35 cellular contexts compared by ENCODE assay signal in the genomic region with DNA sequence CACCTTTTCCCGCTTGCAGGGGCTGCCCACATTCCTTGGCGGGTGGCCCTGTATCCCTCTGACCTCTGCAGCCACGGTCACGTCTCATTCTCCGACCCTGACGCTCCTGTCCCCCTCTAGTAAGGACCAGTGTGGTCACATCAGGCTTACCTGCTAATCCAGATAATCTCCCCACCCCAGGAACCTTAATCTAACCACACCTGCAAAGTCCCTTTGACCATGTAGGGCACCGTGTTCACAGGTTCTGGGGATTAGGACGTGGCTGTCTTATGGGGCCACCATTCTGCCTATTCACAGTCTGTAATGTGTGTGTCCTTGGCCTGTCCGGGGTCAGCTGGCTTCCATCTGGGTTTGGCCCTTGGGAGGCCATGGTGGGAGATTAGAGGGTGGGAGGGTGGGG.
"Had no signal": no experiment of that assay in that cellular context is flagged by ENCODE, and none has a peak within 500 bp of the region (broad histone marks: within the 10 kb centered on the region; RNA-seq: fewer than 3 reads in every experiment).

No MANE protein-coding gene starts in this region.

- H3K4me3 ChIP-seq: MG63 had no signal

- H3K9me3 ChIP-seq: MG63 had no signal

- DNase-seq: MG63, MM.1S, MV-4-11, NCI-H1048, NCI-H1092, NCI-H1092 treated with DMSO at 0.1 percent for 48 hours, NCI-H1105, NCI-H1105 treated with DMSO at 0.1 percent for 48 hours, NCI-H1417, NCI-H1417 treated with DMSO at 0.1 percent for 48 hours, NCI-H1436, NCI-H1436 treated with DMSO at 0.1 percent for 48 hours, NCI-H146, NCI-H1694, NCI-H1694 treated with DMSO at 0.1 percent for 48 hours, NCI-H187, NCI-H187 treated with DMSO at 0.1 percent for 48 hours, NCI-H1930, NCI-H2029, NCI-H2029 treated with DMSO at 0.1 percent for 48 hours, NCI-H2081, NCI-H2081 treated with DMSO at 0.1 percent for 48 hours, NCI-H2107, NCI-H2171, NCI-H2171 treated with DMSO at 0.1 percent for 48 hours, NCI-H2227 treated with DMSO at 0.1 percent for 48 hours, NCI-H226, NCI-H345, NCI-H446, NCI-H446 treated with DMSO at 0.1 percent for 48 hours, NCI-H510A, NCI-H510A treated with DMSO at 0.1 percent for 48 hours, NCI-H524, NCI-H524 treated with DMSO at 0.1 percent for 48 hours, NCI-H526 had no signal

- H3K36me3 ChIP-seq: MG63 had no signal

- H3K27me3 ChIP-seq: MG63 had no signal
